ENCODE assay signal across 25 cellular contexts in the genomic region with DNA sequence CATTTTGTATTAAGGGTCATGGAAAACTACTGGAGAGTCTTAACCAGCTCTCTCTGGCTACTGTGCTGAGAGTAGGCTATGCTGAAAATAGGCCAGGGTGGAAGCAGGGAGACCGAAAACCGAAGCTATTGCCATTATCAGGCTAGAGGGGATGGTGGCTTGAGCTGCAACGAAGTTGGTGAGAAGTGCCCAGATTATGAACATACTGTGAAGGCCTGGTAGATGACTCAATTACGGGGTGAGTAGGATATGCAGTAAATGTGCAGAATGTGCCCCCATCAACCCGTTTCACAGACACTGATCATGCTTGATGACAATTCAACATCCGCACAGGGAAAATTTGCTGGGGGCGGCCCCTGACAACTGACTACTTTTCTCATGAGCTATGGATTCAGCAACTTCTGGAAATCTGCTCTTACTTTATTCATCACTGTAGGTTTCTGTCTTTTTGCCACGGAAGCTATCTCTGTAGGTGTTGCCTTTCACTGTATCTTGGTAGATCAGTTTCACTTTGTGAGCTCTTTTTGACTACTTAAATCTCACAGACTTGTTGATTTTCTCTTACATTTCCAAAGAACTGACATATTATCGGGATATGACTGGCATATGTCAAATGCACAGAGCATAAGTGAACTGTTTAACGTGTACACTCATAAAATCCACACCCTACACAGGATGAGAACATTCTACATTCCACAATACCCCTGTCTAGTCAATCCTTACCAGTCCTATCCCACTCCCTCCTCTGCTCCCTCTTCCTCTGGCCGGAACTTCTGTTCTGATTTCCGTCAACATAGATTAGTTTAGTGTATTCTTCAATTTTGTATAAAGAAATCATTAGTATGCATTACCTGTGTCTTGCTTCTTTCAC. TPM values are rescaled to one million over a fixed set of nuclear protein-coding genes. Genes with fewer than 3 reads are reported as not detected.
"Had no signal": no experiment of that assay in that cellular context is flagged by ENCODE, and none has a peak within 500 bp of the region (broad histone marks: within the 10 kb centered on the region; RNA-seq: fewer than 3 reads in every experiment).

No MANE protein-coding gene starts in this region.

- DNase-seq: KBM-7; MV-4-11; NCI-H1048; NCI-H1105; NCI-H1417; NCI-H1436 treated with DMSO at 0.1 percent for 48 hours; NCI-H1694; NCI-H187 treated with DMSO at 0.1 percent for 48 hours; NCI-H2029 treated with DMSO at 0.1 percent for 48 hours; NCI-H2171 treated with DMSO at 0.1 percent for 48 hours; NCI-H446; NCI-H510A; NCI-H524 treated with DMSO at 0.1 percent for 48 hours; NCI-H69; NCI-H774; NK-92 treated with Interleukin-12 subunit alpha and Interleukin-12 subunit beta, amount 100 ng/mL, for 24 hours; Right ventricle myocardium superior; RPMI8226; SIG-M5 had no signal

- H3K9me3 ChIP-seq: SJSA1 had no signal

- H3K36me3 ChIP-seq: SJSA1 had no signal

- H3K27ac ChIP-seq: SJSA1, SK-N-MC had no signal

- H3K4me1 ChIP-seq: SJSA1 had no signal

- H3K4me3 ChIP-seq: SJSA1, SK-N-MC had no signal

RNA-seq across cellular contexts. Expression of gene MEP1A, which starts 15.5 kb away (rescaled TPM):
- total RNA-seq: LHCN-M2, MCF 10A, OCI-LY7, Right ventricle myocardium superior had no signal

RNA-seq across cellular contexts. Expression of gene ANKRD66, which starts 31.0 kb away (rescaled TPM):
- total RNA-seq: HT-29, LHCN-M2, MCF 10A, OCI-LY7, Right ventricle myocardium superior, SJSA1 had no signal

RNA-seq across cellular contexts. Expression of gene PLA2G7, which starts 42.5 kb away (rescaled TPM):
- total RNA-seq: HT-29, LHCN-M2, MCF 10A, OCI-LY7, SJSA1 had no signal
